8 cellular contexts compared by ENCODE assay signal in the genomic region with DNA sequence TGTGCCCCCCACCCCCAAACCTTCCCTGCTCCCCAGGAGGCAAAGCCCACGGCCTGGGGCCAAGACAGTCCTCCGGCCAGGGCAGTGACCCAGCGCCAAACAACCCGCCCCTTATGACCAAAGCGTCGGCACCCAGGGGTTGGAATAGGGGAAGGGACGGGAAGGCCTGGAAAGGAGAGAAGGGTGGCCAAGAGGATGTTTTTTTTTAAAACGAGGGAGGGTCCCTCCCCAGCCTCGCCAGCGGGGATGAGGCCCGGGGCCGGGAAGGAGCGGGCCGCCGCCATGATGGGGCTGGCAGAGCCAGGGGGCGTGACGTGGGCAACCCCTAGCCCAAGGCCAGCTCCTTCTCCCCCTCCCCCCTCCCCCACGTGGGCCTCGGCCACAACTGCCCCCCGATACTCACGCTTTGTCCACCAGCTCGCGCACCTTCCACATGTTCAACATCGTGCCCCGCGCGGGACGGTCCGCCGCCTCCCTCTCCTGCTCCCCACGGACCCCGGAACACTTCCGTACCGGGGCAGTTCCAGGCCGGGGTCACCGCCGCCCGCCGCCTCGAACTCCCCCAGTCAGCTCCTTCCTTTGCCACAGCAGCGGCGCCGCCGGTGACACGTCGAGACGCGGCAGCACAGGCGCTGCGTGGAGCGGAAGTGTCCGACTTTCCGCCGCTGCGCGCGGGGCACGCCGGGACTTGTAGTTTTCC. TPM values are rescaled to one million over a fixed set of nuclear protein-coding genes. Genes with fewer than 3 reads are reported as not detected.
DNase-seq lines count a peak whose midpoint lies in the region; ATAC-seq, FAIRE-seq and TF ChIP-seq lines count a peak whose summit lies in the region.

A gene (minus strand): TSS at position 619 of the 700 bp plus-strand sequence. CDS start 175 bp downstream, at position 444.

- H3K4me3 Mint-ChIP-seq in WTC11, result peak within 1 kb of the TSS; percentile 80

- H3K27me3 ChIP-seq in bronchial epithelial cell (ENCODE audit: control insufficient read depth, insufficient read depth, low read length), result no peaks in the 10 kb centered on the region
- no peaks in the 10 kb centered on the region for H3K27me3 ChIP-seq in iPS-20b (ENCODE audit: insufficient read depth, low read length)
- H3K27me3 ChIP-seq in small intestine (ENCODE audit: control insufficient read depth in 2 of 2, insufficient read depth in 2 of 2, low read length in 2 of 2), result no peaks in the 10 kb centered on the region

- H3K4me3 ChIP-seq in bronchial epithelial cell (ENCODE audit: low read depth, low read length), result peak within 1 kb of the TSS; percentile 99
- H3K4me3 ChIP-seq in iPS-20b (ENCODE audit: low read length), result peak within 1 kb of the TSS; percentile 99
- peak within 1 kb of the TSS; percentile 77 to 97 for H3K4me3 ChIP-seq in small intestine (ENCODE audit: low read depth in 1 of 2, low read length in 2 of 2)

- ATAC-seq in GM18858 (IDR thresholded peaks at IDR 0.05; ENCODE audit: unreplicated experiment), result peak; percentile 32
- ATAC-seq in HG03103 (IDR thresholded peaks at IDR 0.05; ENCODE audit: low read depth, unreplicated experiment), result peak; percentile 40
- peak; percentile 88 for ATAC-seq in WTC11

- H3K27ac ChIP-seq in iPS-20b (ENCODE audit: low read length), result peak within 1 kb of the TSS; percentile 79
- peak within 1 kb of the TSS; percentile 53 to 94 for H3K27ac ChIP-seq in small intestine (ENCODE audit: low read depth in 1 of 2, low read length in 1 of 2)

- H3K9ac ChIP-seq in iPS-20b (ENCODE audit: low read depth, low read length), result peak within 1 kb of the TSS; percentile 95

- peak within 1 kb of the TSS; percentile 93 for H3K27ac Mint-ChIP-seq in WTC11

- no peaks in the 10 kb centered on the region; the same call in 1 of the 2 replicates for H3K27me3 Mint-ChIP-seq in WTC11 (ENCODE audit: low read depth)

- CTCF ChIA-PET in WTC11 (lab: Charles Lee), result interaction anchor here (0.6 to 1.4 kb wide), 8 partner anchors 29 to 1298 kb away, joined by 3 to 10 read pairs (median 4); no protein-coding TSS in a partner anchor

- no peaks in the 10 kb centered on the region for H3K36me3 Mint-ChIP-seq in WTC11

- TF ChIP-seq CTCF in WTC11 (IDR thresholded peaks at IDR 0.05) (no peak), bronchial epithelial cell (IDR thresholded peaks at IDR 0.05; ENCODE audit: insufficient read depth, low read length, severe bottlenecking) (no peak)

- WGBS in small intestine, 3 donors, result 0% methylated on average over 46 to 59 of the region's 59 CpGs

- peaks cover 19% of the 10 kb centered on the region for H3K4me1 ChIP-seq in iPS-20b (ENCODE audit: insufficient read depth, low read length)
- H3K4me1 ChIP-seq in small intestine (ENCODE audit: control insufficient read depth in 2 of 2, insufficient read depth in 1 of 2, low read depth in 1 of 2, low read length in 1 of 2), result peaks cover 7 to 9% of the 10 kb centered on the region in 2 donors

- peaks cover 51% of the 10 kb centered on the region for H3K4me1 Mint-ChIP-seq in WTC11

- H3K36me3 ChIP-seq in bronchial epithelial cell (ENCODE audit: control insufficient read depth, insufficient read depth, low read length), result peaks cover 2% of the 10 kb centered on the region
- peaks cover 8% of the 10 kb centered on the region; the same call in 1 of the 2 replicates for H3K36me3 ChIP-seq in iPS-20b (ENCODE audit: insufficient read depth, low read depth, low read length)
- H3K36me3 ChIP-seq in small intestine (ENCODE audit: control insufficient read depth in 2 of 2, insufficient read depth in 2 of 2, low read length in 2 of 2), result no peaks in the 10 kb centered on the region

- FAIRE-seq in bronchial epithelial cell (lab: Jason Lieb, UNC) (no peak), small intestine (lab: Jason Lieb, UNC) (no peak)

- no peaks in the 10 kb centered on the region for H3K9me3 Mint-ChIP-seq in WTC11

- POLR2A ChIA-PET in WTC11 (lab: Charles Lee), result interaction anchor here (0.5 to 1.1 kb wide), 7 partner anchors 12 to 1350 kb away, joined by 3 to 7 read pairs (median 3); a partner anchor contains a TSS

- H3K9me3 ChIP-seq in iPS-20b (ENCODE audit: insufficient read depth, low read depth, low read length) (no peaks in the 10 kb centered on the region), small intestine (ENCODE audit: control insufficient read depth, low read depth) (no peaks in the 10 kb centered on the region)

- DNase-seq in A172 (ENCODE audit: low spot score) (peak; percentile 76), NCI-H2227 (lab: John Stamatoyannopoulos, UW; ENCODE audit: unreplicated experiment) (peak; percentile 89), WTC11 (ENCODE audit: low spot score) (peak; percentile 92), bronchial epithelial cell (ENCODE audit: low read depth) (peak; percentile 73), small intestine (peak; percentile 90)

TF ChIP-seq in WTC11, 78 proteins besides CTCF, POLR2A, EP300 and RAD21 (continues in another document):
- TF ChIP-seq MXD4 (CRISPR knock-in tag; IDR thresholded peaks at IDR 0.05; ENCODE audit: borderline replicate concordance), result no peak
- TF ChIP-seq ATF1 (CRISPR knock-in tag; IDR thresholded peaks at IDR 0.05), result no peak
- no peak for TF ChIP-seq NR3C1 (CRISPR knock-in tag; conservative IDR thresholded peaks at IDR 0.05; ENCODE audit: low read depth)
- TF ChIP-seq TP53 (CRISPR knock-in tag; IDR thresholded peaks at IDR 0.05), result no peak
- TF ChIP-seq, protein P1, sequence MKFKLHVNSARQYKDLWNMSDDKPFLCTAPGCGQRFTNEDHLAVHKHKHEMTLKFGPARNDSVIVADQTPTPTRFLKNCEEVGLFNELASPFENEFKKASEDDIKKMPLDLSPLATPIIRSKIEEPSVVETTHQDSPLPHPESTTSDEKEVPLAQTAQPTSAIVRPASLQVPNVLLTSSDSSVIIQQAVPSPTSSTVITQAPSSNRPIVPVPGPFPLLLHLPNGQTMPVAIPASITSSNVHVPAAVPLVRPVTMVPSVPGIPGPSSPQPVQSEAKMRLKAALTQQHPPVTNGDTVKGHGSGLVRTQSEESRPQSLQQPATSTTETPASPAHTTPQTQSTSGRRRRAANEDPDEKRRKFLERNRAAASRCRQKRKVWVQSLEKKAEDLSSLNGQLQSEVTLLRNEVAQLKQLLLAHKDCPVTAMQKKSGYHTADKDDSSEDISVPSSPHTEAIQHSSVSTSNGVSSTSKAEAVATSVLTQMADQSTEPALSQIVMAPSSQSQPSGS (CRISPR knock-in tag; IDR thresholded peaks at IDR 0.05; ENCODE audit: borderline replicate concordance, low read depth), result no peak
- peak; percentile 36; the same call in 1 of the 2 replicates for TF ChIP-seq FOXP1 (CRISPR knock-in tag; IDR thresholded peaks at IDR 0.05; ENCODE audit: borderline replicate concordance)
- TF ChIP-seq GABPB1 (CRISPR knock-in tag; IDR thresholded peaks at IDR 0.05), result peak; percentile 61; the same call in 1 of the 2 replicates
- TF ChIP-seq, protein P2, sequence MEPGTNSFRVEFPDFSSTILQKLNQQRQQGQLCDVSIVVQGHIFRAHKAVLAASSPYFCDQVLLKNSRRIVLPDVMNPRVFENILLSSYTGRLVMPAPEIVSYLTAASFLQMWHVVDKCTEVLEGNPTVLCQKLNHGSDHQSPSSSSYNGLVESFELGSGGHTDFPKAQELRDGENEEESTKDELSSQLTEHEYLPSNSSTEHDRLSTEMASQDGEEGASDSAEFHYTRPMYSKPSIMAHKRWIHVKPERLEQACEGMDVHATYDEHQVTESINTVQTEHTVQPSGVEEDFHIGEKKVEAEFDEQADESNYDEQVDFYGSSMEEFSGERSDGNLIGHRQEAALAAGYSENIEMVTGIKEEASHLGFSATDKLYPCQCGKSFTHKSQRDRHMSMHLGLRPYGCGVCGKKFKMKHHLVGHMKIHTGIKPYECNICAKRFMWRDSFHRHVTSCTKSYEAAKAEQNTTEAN (CRISPR knock-in tag; IDR thresholded peaks at IDR 0.05), result no peak
- 0 out of 2 replicates have a peak, but pooled peaks have one; percentile 56 for TF ChIP-seq MYBL2 (CRISPR knock-in tag; IDR thresholded peaks at IDR 0.05)
- TF ChIP-seq, protein P3, sequence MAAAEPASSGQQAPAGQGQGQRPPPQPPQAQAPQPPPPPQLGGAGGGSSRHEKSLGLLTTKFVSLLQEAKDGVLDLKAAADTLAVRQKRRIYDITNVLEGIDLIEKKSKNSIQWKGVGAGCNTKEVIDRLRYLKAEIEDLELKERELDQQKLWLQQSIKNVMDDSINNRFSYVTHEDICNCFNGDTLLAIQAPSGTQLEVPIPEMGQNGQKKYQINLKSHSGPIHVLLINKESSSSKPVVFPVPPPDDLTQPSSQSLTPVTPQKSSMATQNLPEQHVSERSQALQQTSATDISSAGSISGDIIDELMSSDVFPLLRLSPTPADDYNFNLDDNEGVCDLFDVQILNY (CRISPR knock-in tag; IDR thresholded peaks at IDR 0.05), result 0 out of 2 replicates have a peak, but pooled peaks have one; percentile 33
- peak; percentile 66; the same call in 1 of the 2 replicates for TF ChIP-seq SMAD3 (CRISPR knock-in tag; IDR thresholded peaks at IDR 0.05; ENCODE audit: borderline replicate concordance)
- 0 out of 2 replicates have a peak, but pooled peaks have one; percentile 45 for TF ChIP-seq TEAD4 (CRISPR knock-in tag; IDR thresholded peaks at IDR 0.05)
- no peak for TF ChIP-seq ZNF138 (CRISPR knock-in tag; conservative IDR thresholded peaks at IDR 0.05)
- no peak for TF ChIP-seq NR1H2 (CRISPR knock-in tag; IDR thresholded peaks at IDR 0.05)
- TF ChIP-seq NFE2L1 (CRISPR knock-in tag; IDR thresholded peaks at IDR 0.05), result no peak
- TF ChIP-seq FOXK1 (CRISPR knock-in tag; IDR thresholded peaks at IDR 0.05), result peak; percentile 68; the same call in 1 of the 2 replicates
- 0 out of 2 replicates have a peak, but pooled peaks have one; percentile 3 for TF ChIP-seq ETV6 (CRISPR knock-in tag; IDR thresholded peaks at IDR 0.05)
- TF ChIP-seq PRRX2 (CRISPR knock-in tag; IDR thresholded peaks at IDR 0.05), result no peak

RNA-seq across cellular contexts. Expression of the gene that starts here (rescaled TPM):
- 58.4 and 79.2 TPM in 2 replicates for total RNA-seq in A172 (2014; rRNA removed; shearing (Covaris generic))
- total RNA-seq in WTC11 (2021) (74.6 to 79.6 TPM (median 76.1 TPM) in 3 replicates), bronchial epithelial cell (148 and 288 TPM in 2 replicates)
- 10 to 100 TPM; 37.3 to 77.7 (median 57.7) TPM for polyA plus RNA-seq in small intestine

Comparison
In these comparisons a context has a peak if more than half of its experiments do, and no peak if none do; other contexts are left out.
1. Peak in every context shown above with its lines: DNase-seq, ATAC-seq, H3K4me3 ChIP-seq and H3K27ac ChIP-seq.
2. ATAC-seq: peak in every context shown above with its lines; median percentile 88 in WTC11; 40 in HG03103; 32 in GM18858.